ENCODE assay signal across 1 cellular context in the genomic region with DNA sequence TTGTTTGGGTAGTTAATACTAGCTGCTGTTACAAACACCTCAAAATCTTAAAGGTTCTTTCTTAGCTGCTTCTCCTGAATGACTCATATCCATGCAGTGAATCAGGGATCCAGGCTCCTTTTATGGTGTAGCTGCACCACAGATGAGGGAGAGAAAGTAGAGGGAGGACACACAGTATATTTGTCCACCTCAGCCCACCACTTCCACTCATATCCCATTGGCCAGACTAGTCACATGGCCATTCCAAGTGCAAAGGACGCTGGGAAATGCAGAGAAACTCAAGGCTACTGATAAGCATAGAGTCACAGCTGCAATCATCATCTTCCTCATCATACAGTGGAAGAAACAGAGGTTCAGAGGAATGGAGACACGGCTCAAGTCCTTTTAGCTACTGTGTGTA.
TF ChIP-seq lines count a peak whose summit lies in the region.

No MANE protein-coding gene starts in this region.

TF ChIP-seq in K562, 482 proteins besides CTCF, POLR2A, EP300 and RAD21:
- TF ChIP-seq SMARCC2 (IDR thresholded peaks at IDR 0.05; ENCODE audit: low read depth) (no peak), FOS (IDR thresholded peaks at IDR 0.05; ENCODE audit: extremely low read depth, insufficient read length) (peak; percentile 44), RBM25 (IDR thresholded peaks at IDR 0.05; ENCODE audit: low read depth, low read length, severe bottlenecking) (peak; percentile 36), RAD51 (IDR thresholded peaks at IDR 0.05; ENCODE audit: borderline replicate concordance, low read depth) (peak; percentile 81), LEF1 (IDR thresholded peaks at IDR 0.05) (no peak), USF1 (CRISPR knock-in tag; IDR thresholded peaks at IDR 0.05) (peak; percentile 85), NFYB (IDR thresholded peaks at IDR 0.05; ENCODE audit: extremely low read depth, insufficient read length) (peak; percentile 89), ZNF143 (CRISPR knock-in tag; IDR thresholded peaks at IDR 0.05) (peak; percentile 52; the same call in 1 of the 2 replicates)
- TF ChIP-seq, protein P1, sequence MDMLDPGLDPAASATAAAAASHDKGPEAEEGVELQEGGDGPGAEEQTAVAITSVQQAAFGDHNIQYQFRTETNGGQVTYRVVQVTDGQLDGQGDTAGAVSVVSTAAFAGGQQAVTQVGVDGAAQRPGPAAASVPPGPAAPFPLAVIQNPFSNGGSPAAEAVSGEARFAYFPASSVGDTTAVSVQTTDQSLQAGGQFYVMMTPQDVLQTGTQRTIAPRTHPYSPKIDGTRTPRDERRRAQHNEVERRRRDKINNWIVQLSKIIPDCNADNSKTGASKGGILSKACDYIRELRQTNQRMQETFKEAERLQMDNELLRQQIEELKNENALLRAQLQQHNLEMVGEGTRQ (CRISPR knock-in tag; IDR thresholded peaks at IDR 0.05): peak; percentile 90
- TF ChIP-seq, protein P2, sequence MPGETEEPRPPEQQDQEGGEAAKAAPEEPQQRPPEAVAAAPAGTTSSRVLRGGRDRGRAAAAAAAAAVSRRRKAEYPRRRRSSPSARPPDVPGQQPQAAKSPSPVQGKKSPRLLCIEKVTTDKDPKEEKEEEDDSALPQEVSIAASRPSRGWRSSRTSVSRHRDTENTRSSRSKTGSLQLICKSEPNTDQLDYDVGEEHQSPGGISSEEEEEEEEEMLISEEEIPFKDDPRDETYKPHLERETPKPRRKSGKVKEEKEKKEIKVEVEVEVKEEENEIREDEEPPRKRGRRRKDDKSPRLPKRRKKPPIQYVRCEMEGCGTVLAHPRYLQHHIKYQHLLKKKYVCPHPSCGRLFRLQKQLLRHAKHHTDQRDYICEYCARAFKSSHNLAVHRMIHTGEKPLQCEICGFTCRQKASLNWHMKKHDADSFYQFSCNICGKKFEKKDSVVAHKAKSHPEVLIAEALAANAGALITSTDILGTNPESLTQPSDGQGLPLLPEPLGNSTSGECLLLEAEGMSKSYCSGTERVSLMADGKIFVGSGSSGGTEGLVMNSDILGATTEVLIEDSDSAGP (CRISPR knock-in tag; IDR thresholded peaks at IDR 0.05): no peak
